In the genomic region with DNA sequence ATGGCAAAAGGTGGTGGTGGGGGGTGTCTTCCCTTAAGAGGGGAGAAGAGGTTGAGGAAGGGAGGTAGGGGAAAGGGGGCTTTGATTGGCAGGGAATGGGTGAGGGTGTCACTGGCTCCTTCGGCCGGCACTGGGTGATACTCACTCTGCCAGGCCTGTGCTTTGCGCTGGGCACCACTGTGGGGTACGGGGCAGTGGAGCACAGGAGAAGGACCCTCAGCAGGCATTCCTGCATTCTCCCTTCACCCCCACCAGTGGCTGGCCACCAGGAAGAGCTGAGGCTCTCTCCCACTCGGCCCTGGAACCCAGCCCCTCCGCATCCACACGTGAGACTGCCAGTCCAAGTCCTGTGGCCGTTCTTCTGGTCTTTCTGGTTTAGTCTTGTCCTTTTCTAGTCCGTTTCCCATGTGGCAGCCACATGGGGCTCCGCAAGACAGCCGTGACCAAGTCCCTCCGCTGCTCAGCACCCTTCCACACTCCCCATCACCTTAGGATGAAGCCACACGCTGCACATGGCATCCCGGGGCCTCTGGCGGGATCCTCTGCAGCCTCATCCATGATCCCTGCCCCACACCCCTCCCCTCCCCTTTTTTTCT, we compare ENCODE assay signal across 18 cellular contexts. TPM values are rescaled to one million over a fixed set of nuclear protein-coding genes. Genes with fewer than 3 reads are reported as not detected.
DNase-seq lines count a peak whose midpoint lies in the region; ATAC-seq, FAIRE-seq and TF ChIP-seq lines count a peak whose summit lies in the region.
"Had no signal": no experiment of that assay in that cellular context is flagged by ENCODE, and none has a peak within 500 bp of the region (broad histone marks: within the 10 kb centered on the region; RNA-seq: fewer than 3 reads in every experiment).

No MANE protein-coding gene starts in this region.

- TF ChIP-seq POLR2A in esophagus muscularis mucosa (IDR thresholded peaks at IDR 0.05; ENCODE audit: low read depth) = no peak

- WGBS in esophagus muscularis mucosa = 92% methylated on average over 15 of the region's 15 CpGs
- WGBS in pancreas, 2 donors = 84% methylated on average over 13 to 15 of the region's 15 CpGs

- no peak for TF ChIP-seq EP300 in esophagus muscularis mucosa (IDR thresholded peaks at IDR 0.05)

- H3K4me1 ChIP-seq in esophagus muscularis mucosa (peaks cover 27 to 48% (median 40%) of the 10 kb centered on the region in 4 donors), pancreas (peaks cover 16 to 32% (median 23%) of the 10 kb centered on the region in 3 donors), upper lobe of right lung (peaks cover 38% of the 10 kb centered on the region)

- H3K36me3 ChIP-seq in esophagus muscularis mucosa = no peaks in the 10 kb centered on the region
- no peaks in the 10 kb centered on the region for H3K36me3 ChIP-seq in pancreas
- H3K36me3 ChIP-seq in upper lobe of right lung = no peaks in the 10 kb centered on the region
- H3K36me3 ChIP-seq: neutrophil had no signal

- peak; percentile 71 for DNase-seq in DMS53 (lab: John Stamatoyannopoulos, UW)
- no peak for DNase-seq in DMS53 treated with DMSO at 0.1 percent for 48 hours (lab: John Stamatoyannopoulos, UW; ENCODE audit: unreplicated experiment)
- DNase-seq in esophagus muscularis mucosa (ENCODE audit: extremely low spot score) = no peak
- peak in 1 of 6 donors; percentile 38 for DNase-seq in pancreas
- DNase-seq in upper lobe of right lung = peak; percentile 55
- DNase-seq in pons (ENCODE audit: low spot score) = no peak
- no peak for DNase-seq in DMS 273 treated with DMSO at 0.1 percent for 48 hours (lab: John Stamatoyannopoulos, UW)
- DNase-seq: activated CD4-positive, CD25-positive, alpha-beta regulatory T cell treated with anti-CD3 and anti-CD28 coated beads, Interleukin-2, amount 50 U/mL, for 72 hours; effector CD8-positive, alpha-beta T cell; stimulated activated CD4-positive, alpha-beta T cell treated with anti-CD3 and anti-CD28 coated beads, Interleukin-4, amount 100 ng/mL, for 1 hour; SW 1271 had no signal

- ATAC-seq in pancreas (no peak), upper lobe of right lung (no peak), HG02610 (IDR thresholded peaks at IDR 0.05; ENCODE audit: unreplicated experiment) (no peak)
- ATAC-seq: stimulated activated memory B cell treated with anti-CD40 and anti-IgM and Interleukin-4, amounts not matched to agents 10 μg/mL and 1 μg/mL and 100 μg/mL, for 72 hours had no signal

- TF ChIP-seq CTCF in esophagus muscularis mucosa (IDR thresholded peaks at IDR 0.05) = no peak
- TF ChIP-seq CTCF in pancreas (IDR thresholded peaks at IDR 0.05) = no peak
- no peak for TF ChIP-seq CTCF in upper lobe of right lung (IDR thresholded peaks at IDR 0.05)

- H3K27ac ChIP-seq in esophagus muscularis mucosa (replicated peaks in 1 of 4) (peak overlapping the region; percentile 75 to 84 (median 80)), pancreas (peak overlapping the region in 3 of 4 donors; percentile 61 to 87 (median 79)), upper lobe of right lung (peak overlapping the region; percentile 85)
- H3K27ac ChIP-seq: 22Rv1, HL-60, neutrophil had no signal

- no peak overlapping the region for H3K4me3 ChIP-seq in esophagus muscularis mucosa
- no peak overlapping the region for H3K4me3 ChIP-seq in pancreas
- no peak overlapping the region for H3K4me3 ChIP-seq in upper lobe of right lung

- H3K9me3 ChIP-seq in esophagus muscularis mucosa (no peaks in the 10 kb centered on the region), pancreas (no peaks in the 10 kb centered on the region), upper lobe of right lung (no peaks in the 10 kb centered on the region)
- H3K9me3 ChIP-seq: neutrophil had no signal

- intact Hi-C loops in esophagus muscularis mucosa (cut with DNase I) = no loop called here
- intact Hi-C loops in pancreas (cut with DNase I) = no loop called here
- intact Hi-C loops in upper lobe of right lung (cut with DNase I) = no loop called here

- H3K27me3 ChIP-seq in esophagus muscularis mucosa (no peaks in the 10 kb centered on the region), pancreas (no peaks in the 10 kb centered on the region), upper lobe of right lung (no peaks in the 10 kb centered on the region)

- no peak for FAIRE-seq in pancreas (lab: Jason Lieb, UNC)

RNA-seq across cellular contexts. Expression of a gene that starts 8.0 kb away (rescaled TPM):
- total RNA-seq in esophagus muscularis mucosa = 10 to 100 TPM in 1 of 4 donors, 1 to 10 TPM in 3; 4.0 to 11.3 (median 6.0) TPM
- total RNA-seq in pancreas = 10 to 100 TPM in 2 of 6 donors, 1 to 10 TPM in 4; 3.3 to 11.0 (median 7.3) TPM
- polyA plus RNA-seq in pancreas = 1 to 10 TPM; 3.7 to 4.0 TPM
- 6.5 TPM for total RNA-seq in upper lobe of right lung

RNA-seq across cellular contexts. Expression of a gene that starts 27.9 kb away (rescaled TPM):
- not detected for total RNA-seq in esophagus muscularis mucosa
- under 1 TPM in 2 of 6 donors, not detected in 4; 0.69 to 0.78 TPM for total RNA-seq in pancreas
- under 1 TPM in 1 of 2 donors, not detected in 1; 0.61 TPM for polyA plus RNA-seq in pancreas
- total RNA-seq in upper lobe of right lung = not detected
- total RNA-seq: glomerular endothelial cell, MCF 10A had no signal

RNA-seq across cellular contexts. Expression of a gene that starts 40.5 kb away (rescaled TPM):
- total RNA-seq in esophagus muscularis mucosa = under 1 TPM in 1 of 4 donors, not detected in 3; 0.17 TPM
- under 1 TPM in 1 of 6 donors, not detected in 5; 0.85 TPM for total RNA-seq in pancreas
- polyA plus RNA-seq in pancreas = not detected
- not detected for total RNA-seq in upper lobe of right lung
- total RNA-seq: glomerular endothelial cell, MCF 10A had no signal

RNA-seq across cellular contexts. Expression of a gene that starts 53.3 kb away (rescaled TPM):
- total RNA-seq in esophagus muscularis mucosa = 1 to 10 TPM; 4.8 to 9.1 (median 6.4) TPM
- 1 to 10 TPM; 3.8 to 9.7 (median 7.0) TPM for total RNA-seq in pancreas
- 10 to 100 TPM in 1 of 2 donors, 1 to 10 TPM in 1; 6.8 to 13.3 TPM for polyA plus RNA-seq in pancreas
- 3.6 TPM for total RNA-seq in upper lobe of right lung

Comparison
In these comparisons a context has a peak if more than half of its experiments do, and no peak if none do; other contexts are left out.
1. DNase-seq: peak in DMS53 (single experiment) and upper lobe of right lung (single experiment); none in DMS53 treated with DMSO at 0.1 percent for 48 hours (single experiment), esophagus muscularis mucosa (single experiment), pons (single experiment) and DMS 273 treated with DMSO at 0.1 percent for 48 hours (single experiment).
2. Peak in every context shown above with its lines, with median percentiles within 50 percentile points of each other: H3K27ac ChIP-seq.